ENCODE assay signal across 9 cellular contexts in the genomic region with DNA sequence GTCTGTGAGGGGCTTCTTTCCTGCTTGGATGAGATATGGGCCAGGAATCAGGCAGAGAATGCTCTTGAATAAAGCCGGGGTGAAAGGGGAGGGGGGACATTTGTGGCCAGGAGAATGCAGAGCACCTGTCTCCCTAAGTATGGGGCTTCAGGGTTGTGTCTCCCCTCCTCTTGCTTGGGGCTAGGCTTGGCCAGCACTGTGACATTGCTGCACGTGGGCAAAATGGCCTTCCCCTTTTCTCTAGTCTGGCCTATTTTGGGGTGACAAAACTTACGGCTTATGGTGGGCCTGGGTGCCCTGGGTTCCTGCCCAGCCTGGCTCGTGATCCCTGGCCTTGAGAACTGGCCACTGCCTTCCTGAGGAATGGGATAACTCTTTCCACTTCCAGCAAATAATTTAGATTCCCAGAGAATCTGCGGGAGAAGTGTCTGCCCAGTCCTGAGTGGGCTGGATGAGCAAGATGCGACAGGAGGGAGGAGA. TPM values are rescaled to one million over a fixed set of nuclear protein-coding genes. Genes with fewer than 3 reads are reported as not detected.
DNase-seq lines count a peak whose midpoint lies in the region; ATAC-seq and TF ChIP-seq lines count a peak whose summit lies in the region.
"Had no signal": no experiment of that assay in that cellular context is flagged by ENCODE, and none has a peak within 500 bp of the region (broad histone marks: within the 10 kb centered on the region; RNA-seq: fewer than 3 reads in every experiment).

No MANE protein-coding gene starts in this region.

- H3K9ac ChIP-seq in mucosa of rectum (ENCODE audit: low read depth in 1 of 2, low read length in 2 of 2), result peak overlapping the region in 1 of 2 donors; percentile 55

- H3K4me1 ChIP-seq in heart right ventricle, result peaks cover 47 to 98% (median 78%) of the 10 kb centered on the region in 9 donors
- peaks cover 37 to 40% of the 10 kb centered on the region in 2 donors for H3K4me1 ChIP-seq in breast epithelium
- peaks cover 53% of the 10 kb centered on the region in 2 donors for H3K4me1 ChIP-seq in mucosa of rectum (ENCODE audit: control insufficient read depth in 2 of 2, insufficient read depth in 2 of 2, low read length in 2 of 2)
- peaks cover 80% of the 10 kb centered on the region for H3K4me1 ChIP-seq in vagina

- ATAC-seq in heart right ventricle, result no peak
- no peak for ATAC-seq in left cardiac atrium
- ATAC-seq in activated CD4-positive, CD25-positive, alpha-beta regulatory T cell treated with anti-CD3 and anti-CD28 coated beads, Interleukin-2, amount 50 U/mL, for 24 hours, result no peak

- TF ChIP-seq POLR2A in breast epithelium (IDR thresholded peaks at IDR 0.05) (no peak), vagina (IDR thresholded peaks at IDR 0.05) (no peak)

- H3K27ac ChIP-seq in heart right ventricle (peak overlapping the region; percentile 92 to 99 (median 98)), breast epithelium (peak overlapping the region; percentile 92 to 96), mucosa of rectum (ENCODE audit: low read depth in 2 of 2, low read length in 2 of 2) (peak overlapping the region; percentile 39 to 99), vagina (peak overlapping the region; percentile 99)

- 12% methylated on average over 6 of the region's 6 CpGs for WGBS in heart right ventricle, 2 donors

- intact Hi-C loops in heart right ventricle (cut with DNase I), result loop anchor here in 2 of 10 donors (2.0 kb wide), 2 partner anchors 21 to 53 kb away; a partner anchor contains a TSS
- intact Hi-C loops in left cardiac atrium (cut with DNase I), result no loop called here
- intact Hi-C loops in breast epithelium (cut with DNase I; ENCODE audit: low total_unique reads), result loop anchor here (5.0 kb wide), 1 partner anchor 669 kb away; a partner anchor contains a TSS
- intact Hi-C loops in vagina (cut with DNase I), result no loop called here

- peak overlapping the region in 9 of 10 donors; percentile 31 to 89 (median 66) for H3K4me3 ChIP-seq in heart right ventricle
- peak overlapping the region; percentile 40 to 77 (median 71) for H3K4me3 ChIP-seq in breast epithelium
- peak overlapping the region in 1 of 2 donors; percentile 29 for H3K4me3 ChIP-seq in mucosa of rectum (ENCODE audit: low read length in 2 of 2)
- peak overlapping the region; percentile 80 to 87 for H3K4me3 ChIP-seq in vagina

- H3K27me3 ChIP-seq in heart right ventricle, result no peaks in the 10 kb centered on the region
- H3K27me3 ChIP-seq in breast epithelium, result no peaks in the 10 kb centered on the region
- H3K27me3 ChIP-seq in mucosa of rectum (ENCODE audit: control insufficient read depth in 2 of 2, insufficient read depth in 2 of 2, low read length in 2 of 2), result no peaks in the 10 kb centered on the region
- H3K27me3 ChIP-seq in vagina, result no peaks in the 10 kb centered on the region

- DNase-seq in heart right ventricle (no peak), left cardiac atrium (no peak), breast epithelium (ENCODE audit: low spot score in 2 of 2) (no peak), vagina (ENCODE audit: extremely low spot score in 2 of 2) (no peak), activated gamma-delta T cell treated with Interleukin-2 at 50 U/mL for 16 hours (no peak), DMS153 (lab: John Stamatoyannopoulos, UW) (no peak)
- DNase-seq: activated effector memory CD4-positive, alpha-beta T cell treated with Interleukin-2 at 50 U/mL for 16 hours had no signal

- TF ChIP-seq CTCF in heart right ventricle (IDR thresholded peaks at IDR 0.05) (no peak), breast epithelium (IDR thresholded peaks at IDR 0.05) (no peak), vagina (IDR thresholded peaks at IDR 0.05) (no peak)

- H3K9me3 ChIP-seq in heart right ventricle (no peaks in the 10 kb centered on the region), breast epithelium (no peaks in the 10 kb centered on the region), mucosa of rectum (ENCODE audit: control insufficient read depth in 2 of 2, low read length in 2 of 2) (no peaks in the 10 kb centered on the region), vagina (no peaks in the 10 kb centered on the region)

- H3K36me3 ChIP-seq in heart right ventricle (peaks cover 0 to 80% (median 42%) of the 10 kb centered on the region in 9 donors), breast epithelium (peaks cover 4% of the 10 kb centered on the region), mucosa of rectum (ENCODE audit: control insufficient read depth in 2 of 2, insufficient read depth in 2 of 2, low read length in 2 of 2) (peaks cover 39 to 65% of the 10 kb centered on the region in 2 donors), vagina (peaks cover 5 to 33% of the 10 kb centered on the region in 2 donors)

RNA-seq across cellular contexts. Expression of a gene that starts 5.6 kb away (rescaled TPM):
- total RNA-seq in heart right ventricle (1,000 to 10,000 TPM in 1 of 10 donors, 100 to 1,000 TPM in 9; 443 to 1,033 (median 704) TPM), left cardiac atrium (100 to 1,000 TPM; 527 to 675 TPM), breast epithelium (100 to 1,000 TPM in 2 of 3 donors, 10 to 100 TPM in 1; 96.4 to 278 (median 106) TPM), vagina (190 TPM)
- polyA plus RNA-seq in heart right ventricle, result 100 to 1,000 TPM; 108 to 251 TPM

RNA-seq across cellular contexts. Expression of a gene that starts 16.2 kb away (rescaled TPM):
- total RNA-seq in heart right ventricle (10 to 100 TPM; 45.3 to 67.3 (median 60.7) TPM), left cardiac atrium (10 to 100 TPM; 50.5 to 54.0 TPM), breast epithelium (10 to 100 TPM; 16.4 to 97.9 (median 23.3) TPM), vagina (34.4 TPM)
- 10 to 100 TPM; 17.5 to 54.1 TPM for polyA plus RNA-seq in heart right ventricle

RNA-seq across cellular contexts. Expression of a gene that starts 47.5 kb away (rescaled TPM):
- total RNA-seq in heart right ventricle (10 to 100 TPM; 30.3 to 40.8 (median 35.9) TPM), left cardiac atrium (10 to 100 TPM; 29.2 to 35.6 TPM), breast epithelium (10 to 100 TPM; 29.0 to 45.8 (median 45.2) TPM), vagina (43.5 TPM)
- polyA plus RNA-seq in heart right ventricle, result 10 to 100 TPM; 19.8 to 38.8 TPM

RNA-seq across cellular contexts. Expression of a gene that starts 53.8 kb away (rescaled TPM):
- 10 to 100 TPM in 9 of 10 donors, 1 to 10 TPM in 1; 7.2 to 17.0 (median 12.3) TPM for total RNA-seq in heart right ventricle
- 10 to 100 TPM in 1 of 2 donors, 1 to 10 TPM in 1; 7.1 to 17.1 TPM for polyA plus RNA-seq in heart right ventricle
- total RNA-seq in left cardiac atrium, result 10 to 100 TPM; 13.3 to 14.7 TPM
- total RNA-seq in breast epithelium, result 10 to 100 TPM; 13.4 to 19.7 (median 14.2) TPM
- 15.0 TPM for total RNA-seq in vagina
